ENCODE assay signal across 1 cellular context in the genomic region with DNA sequence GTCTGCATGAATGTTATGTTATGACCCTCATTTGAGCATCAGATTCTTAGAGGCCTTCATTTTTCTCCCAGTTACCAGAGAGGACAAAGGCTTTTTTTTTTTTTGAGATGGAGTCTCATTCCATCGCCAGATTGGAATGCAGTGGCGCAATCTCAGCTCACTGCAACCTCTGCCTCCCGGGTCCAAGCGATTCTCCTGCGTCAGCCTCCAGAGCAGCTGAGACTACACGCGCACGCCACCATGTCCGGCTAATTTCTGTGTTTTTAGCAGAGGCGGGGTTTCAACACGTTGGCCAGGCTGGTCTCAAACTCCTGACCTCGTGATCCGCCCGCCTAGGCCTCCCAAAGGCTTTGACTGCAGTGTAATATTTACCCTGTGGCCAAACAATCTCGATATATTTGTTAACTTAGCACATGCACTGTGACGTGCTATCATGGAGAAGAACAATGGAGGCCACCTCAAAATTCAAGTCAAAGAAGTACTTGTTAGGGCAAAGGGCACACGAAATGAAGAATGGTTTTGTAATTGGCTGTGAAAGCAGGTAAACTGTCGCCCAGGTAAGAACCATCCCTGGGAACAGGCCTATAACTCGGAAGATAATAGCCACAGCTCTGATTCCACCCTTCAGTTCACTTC.
TF ChIP-seq lines count a peak whose summit lies in the region.

No MANE protein-coding gene starts in this region.

TF ChIP-seq in HepG2, 621 proteins besides CTCF, POLR2A, EP300 and RAD21 (continued from another document and continues in another):
- TF ChIP-seq, protein P1, sequence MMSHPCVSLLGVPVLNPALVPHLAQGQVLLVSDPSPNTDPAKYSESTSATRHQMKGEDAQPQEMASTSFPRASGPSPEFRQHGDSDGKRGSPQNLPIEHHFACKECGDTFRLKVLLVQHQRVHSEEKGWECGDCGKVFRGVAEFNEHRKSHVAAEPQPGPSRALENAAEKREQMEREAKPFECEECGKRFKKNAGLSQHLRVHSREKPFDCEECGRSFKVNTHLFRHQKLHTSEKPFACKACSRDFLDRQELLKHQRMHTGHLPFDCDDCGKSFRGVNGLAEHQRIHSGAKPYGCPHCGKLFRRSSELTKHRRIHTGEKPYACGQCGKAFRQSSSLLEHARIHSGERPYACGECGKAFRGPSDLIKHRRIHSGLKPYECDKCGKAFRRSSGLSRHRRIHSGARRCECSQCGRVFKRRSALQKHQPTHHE (CRISPR knock-in tag; IDR thresholded peaks at IDR 0.05; ENCODE audit: borderline replicate concordance) = no peak
- no peak for TF ChIP-seq ZNF768 (CRISPR knock-in tag; IDR thresholded peaks at IDR 0.05)
- TF ChIP-seq, protein P2, sequence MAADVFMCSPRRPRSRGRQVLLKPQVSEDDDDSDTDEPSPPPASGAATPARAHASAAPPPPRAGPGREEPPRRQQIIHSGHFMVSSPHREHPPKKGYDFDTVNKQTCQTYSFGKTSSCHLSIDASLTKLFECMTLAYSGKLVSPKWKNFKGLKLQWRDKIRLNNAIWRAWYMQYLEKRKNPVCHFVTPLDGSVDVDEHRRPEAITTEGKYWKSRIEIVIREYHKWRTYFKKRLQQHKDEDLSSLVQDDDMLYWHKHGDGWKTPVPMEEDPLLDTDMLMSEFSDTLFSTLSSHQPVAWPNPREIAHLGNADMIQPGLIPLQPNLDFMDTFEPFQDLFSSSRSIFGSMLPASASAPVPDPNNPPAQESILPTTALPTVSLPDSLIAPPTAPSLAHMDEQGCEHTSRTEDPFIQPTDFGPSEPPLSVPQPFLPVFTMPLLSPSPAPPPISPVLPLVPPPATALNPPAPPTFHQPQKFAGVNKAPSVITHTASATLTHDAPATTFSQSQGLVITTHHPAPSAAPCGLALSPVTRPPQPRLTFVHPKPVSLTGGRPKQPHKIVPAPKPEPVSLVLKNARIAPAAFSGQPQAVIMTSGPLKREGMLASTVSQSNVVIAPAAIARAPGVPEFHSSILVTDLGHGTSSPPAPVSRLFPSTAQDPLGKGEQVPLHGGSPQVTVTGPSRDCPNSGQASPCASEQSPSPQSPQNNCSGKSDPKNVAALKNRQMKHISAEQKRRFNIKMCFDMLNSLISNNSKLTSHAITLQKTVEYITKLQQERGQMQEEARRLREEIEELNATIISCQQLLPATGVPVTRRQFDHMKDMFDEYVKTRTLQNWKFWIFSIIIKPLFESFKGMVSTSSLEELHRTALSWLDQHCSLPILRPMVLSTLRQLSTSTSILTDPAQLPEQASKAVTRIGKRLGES (CRISPR knock-in tag; IDR thresholded peaks at IDR 0.05; ENCODE audit: borderline replicate concordance) = no peak
- TF ChIP-seq, protein P3, sequence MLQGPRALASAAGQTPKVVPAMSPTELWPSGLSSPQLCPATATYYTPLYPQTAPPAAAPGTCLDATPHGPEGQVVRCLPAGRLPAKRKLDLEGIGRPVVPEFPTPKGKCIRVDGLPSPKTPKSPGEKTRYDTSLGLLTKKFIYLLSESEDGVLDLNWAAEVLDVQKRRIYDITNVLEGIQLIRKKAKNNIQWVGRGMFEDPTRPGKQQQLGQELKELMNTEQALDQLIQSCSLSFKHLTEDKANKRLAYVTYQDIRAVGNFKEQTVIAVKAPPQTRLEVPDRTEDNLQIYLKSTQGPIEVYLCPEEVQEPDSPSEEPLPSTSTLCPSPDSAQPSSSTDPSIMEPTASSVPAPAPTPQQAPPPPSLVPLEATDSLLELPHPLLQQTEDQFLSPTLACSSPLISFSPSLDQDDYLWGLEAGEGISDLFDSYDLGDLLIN (CRISPR knock-in tag; IDR thresholded peaks at IDR 0.05; ENCODE audit: borderline replicate concordance) = no peak
- TF ChIP-seq, protein P4, sequence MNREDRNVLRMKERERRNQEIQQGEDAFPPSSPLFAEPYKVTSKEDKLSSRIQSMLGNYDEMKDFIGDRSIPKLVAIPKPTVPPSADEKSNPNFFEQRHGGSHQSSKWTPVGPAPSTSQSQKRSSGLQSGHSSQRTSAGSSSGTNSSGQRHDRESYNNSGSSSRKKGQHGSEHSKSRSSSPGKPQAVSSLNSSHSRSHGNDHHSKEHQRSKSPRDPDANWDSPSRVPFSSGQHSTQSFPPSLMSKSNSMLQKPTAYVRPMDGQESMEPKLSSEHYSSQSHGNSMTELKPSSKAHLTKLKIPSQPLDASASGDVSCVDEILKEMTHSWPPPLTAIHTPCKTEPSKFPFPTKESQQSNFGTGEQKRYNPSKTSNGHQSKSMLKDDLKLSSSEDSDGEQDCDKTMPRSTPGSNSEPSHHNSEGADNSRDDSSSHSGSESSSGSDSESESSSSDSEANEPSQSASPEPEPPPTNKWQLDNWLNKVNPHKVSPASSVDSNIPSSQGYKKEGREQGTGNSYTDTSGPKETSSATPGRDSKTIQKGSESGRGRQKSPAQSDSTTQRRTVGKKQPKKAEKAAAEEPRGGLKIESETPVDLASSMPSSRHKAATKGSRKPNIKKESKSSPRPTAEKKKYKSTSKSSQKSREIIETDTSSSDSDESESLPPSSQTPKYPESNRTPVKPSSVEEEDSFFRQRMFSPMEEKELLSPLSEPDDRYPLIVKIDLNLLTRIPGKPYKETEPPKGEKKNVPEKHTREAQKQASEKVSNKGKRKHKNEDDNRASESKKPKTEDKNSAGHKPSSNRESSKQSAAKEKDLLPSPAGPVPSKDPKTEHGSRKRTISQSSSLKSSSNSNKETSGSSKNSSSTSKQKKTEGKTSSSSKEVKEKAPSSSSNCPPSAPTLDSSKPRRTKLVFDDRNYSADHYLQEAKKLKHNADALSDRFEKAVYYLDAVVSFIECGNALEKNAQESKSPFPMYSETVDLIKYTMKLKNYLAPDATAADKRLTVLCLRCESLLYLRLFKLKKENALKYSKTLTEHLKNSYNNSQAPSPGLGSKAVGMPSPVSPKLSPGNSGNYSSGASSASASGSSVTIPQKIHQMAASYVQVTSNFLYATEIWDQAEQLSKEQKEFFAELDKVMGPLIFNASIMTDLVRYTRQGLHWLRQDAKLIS (CRISPR knock-in tag; IDR thresholded peaks at IDR 0.05) = no peak
- TF ChIP-seq, protein P5, sequence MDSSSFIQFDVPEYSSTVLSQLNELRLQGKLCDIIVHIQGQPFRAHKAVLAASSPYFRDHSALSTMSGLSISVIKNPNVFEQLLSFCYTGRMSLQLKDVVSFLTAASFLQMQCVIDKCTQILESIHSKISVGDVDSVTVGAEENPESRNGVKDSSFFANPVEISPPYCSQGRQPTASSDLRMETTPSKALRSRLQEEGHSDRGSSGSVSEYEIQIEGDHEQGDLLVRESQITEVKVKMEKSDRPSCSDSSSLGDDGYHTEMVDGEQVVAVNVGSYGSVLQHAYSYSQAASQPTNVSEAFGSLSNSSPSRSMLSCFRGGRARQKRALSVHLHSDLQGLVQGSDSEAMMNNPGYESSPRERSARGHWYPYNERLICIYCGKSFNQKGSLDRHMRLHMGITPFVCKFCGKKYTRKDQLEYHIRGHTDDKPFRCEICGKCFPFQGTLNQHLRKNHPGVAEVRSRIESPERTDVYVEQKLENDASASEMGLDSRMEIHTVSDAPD (CRISPR knock-in tag; IDR thresholded peaks at IDR 0.05) = no peak
- no peak for TF ChIP-seq ZNF883 (CRISPR knock-in tag; IDR thresholded peaks at IDR 0.05; ENCODE audit: not compliant biosample characterization)
- peak; percentile 40; the same call in 1 of the 2 replicates for TF ChIP-seq TRIM24 (CRISPR knock-in tag; IDR thresholded peaks at IDR 0.05)
- no peak for TF ChIP-seq ZNF274 (CRISPR knock-in tag; IDR thresholded peaks at IDR 0.05)
- TF ChIP-seq, protein P6, sequence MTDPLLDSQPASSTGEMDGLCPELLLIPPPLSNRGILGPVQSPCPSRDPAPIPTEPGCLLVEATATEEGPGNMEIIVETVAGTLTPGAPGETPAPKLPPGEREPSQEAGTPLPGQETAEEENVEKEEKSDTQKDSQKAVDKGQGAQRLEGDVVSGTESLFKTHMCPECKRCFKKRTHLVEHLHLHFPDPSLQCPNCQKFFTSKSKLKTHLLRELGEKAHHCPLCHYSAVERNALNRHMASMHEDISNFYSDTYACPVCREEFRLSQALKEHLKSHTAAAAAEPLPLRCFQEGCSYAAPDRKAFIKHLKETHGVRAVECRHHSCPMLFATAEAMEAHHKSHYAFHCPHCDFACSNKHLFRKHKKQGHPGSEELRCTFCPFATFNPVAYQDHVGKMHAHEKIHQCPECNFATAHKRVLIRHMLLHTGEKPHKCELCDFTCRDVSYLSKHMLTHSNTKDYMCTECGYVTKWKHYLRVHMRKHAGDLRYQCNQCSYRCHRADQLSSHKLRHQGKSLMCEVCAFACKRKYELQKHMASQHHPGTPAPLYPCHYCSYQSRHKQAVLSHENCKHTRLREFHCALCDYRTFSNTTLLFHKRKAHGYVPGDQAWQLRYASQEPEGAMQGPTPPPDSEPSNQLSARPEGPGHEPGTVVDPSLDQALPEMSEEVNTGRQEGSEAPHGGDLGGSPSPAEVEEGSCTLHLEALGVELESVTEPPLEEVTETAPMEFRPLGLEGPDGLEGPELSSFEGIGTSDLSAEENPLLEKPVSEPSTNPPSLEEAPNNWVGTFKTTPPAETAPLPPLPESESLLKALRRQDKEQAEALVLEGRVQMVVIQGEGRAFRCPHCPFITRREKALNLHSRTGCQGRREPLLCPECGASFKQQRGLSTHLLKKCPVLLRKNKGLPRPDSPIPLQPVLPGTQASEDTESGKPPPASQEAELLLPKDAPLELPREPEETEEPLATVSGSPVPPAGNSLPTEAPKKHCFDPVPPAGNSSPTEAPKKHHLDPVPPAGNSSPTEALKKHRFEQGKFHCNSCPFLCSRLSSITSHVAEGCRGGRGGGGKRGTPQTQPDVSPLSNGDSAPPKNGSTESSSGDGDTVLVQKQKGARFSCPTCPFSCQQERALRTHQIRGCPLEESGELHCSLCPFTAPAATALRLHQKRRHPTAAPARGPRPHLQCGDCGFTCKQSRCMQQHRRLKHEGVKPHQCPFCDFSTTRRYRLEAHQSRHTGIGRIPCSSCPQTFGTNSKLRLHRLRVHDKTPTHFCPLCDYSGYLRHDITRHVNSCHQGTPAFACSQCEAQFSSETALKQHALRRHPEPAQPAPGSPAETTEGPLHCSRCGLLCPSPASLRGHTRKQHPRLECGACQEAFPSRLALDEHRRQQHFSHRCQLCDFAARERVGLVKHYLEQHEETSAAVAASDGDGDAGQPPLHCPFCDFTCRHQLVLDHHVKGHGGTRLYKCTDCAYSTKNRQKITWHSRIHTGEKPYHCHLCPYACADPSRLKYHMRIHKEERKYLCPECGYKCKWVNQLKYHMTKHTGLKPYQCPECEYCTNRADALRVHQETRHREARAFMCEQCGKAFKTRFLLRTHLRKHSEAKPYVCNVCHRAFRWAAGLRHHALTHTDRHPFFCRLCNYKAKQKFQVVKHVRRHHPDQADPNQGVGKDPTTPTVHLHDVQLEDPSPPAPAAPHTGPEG (CRISPR knock-in tag; IDR thresholded peaks at IDR 0.05) = no peak
- TF ChIP-seq ZNF329 (CRISPR knock-in tag; IDR thresholded peaks at IDR 0.05; ENCODE audit: low read depth) = no peak
- TF ChIP-seq ARID2 (CRISPR knock-in tag; IDR thresholded peaks at IDR 0.05; ENCODE audit: borderline replicate concordance) = no peak
- no peak for TF ChIP-seq HES4 (CRISPR knock-in tag; IDR thresholded peaks at IDR 0.05; ENCODE audit: borderline replicate concordance)
- TF ChIP-seq ZNF788 (CRISPR knock-in tag; IDR thresholded peaks at IDR 0.05; ENCODE audit: borderline replicate concordance) = no peak
- TF ChIP-seq TAF15 (IDR thresholded peaks at IDR 0.05; ENCODE audit: low read depth, low read length, poor library complexity, severe bottlenecking) = no peak
- TF ChIP-seq ZNF709 (CRISPR knock-in tag; IDR thresholded peaks at IDR 0.05) = no peak
- no peak for TF ChIP-seq CC2D1A (CRISPR knock-in tag; IDR thresholded peaks at IDR 0.05)
- no peak for TF ChIP-seq U2AF2 (IDR thresholded peaks at IDR 0.05; ENCODE audit: low read depth, low read length)
- TF ChIP-seq, protein P7, sequence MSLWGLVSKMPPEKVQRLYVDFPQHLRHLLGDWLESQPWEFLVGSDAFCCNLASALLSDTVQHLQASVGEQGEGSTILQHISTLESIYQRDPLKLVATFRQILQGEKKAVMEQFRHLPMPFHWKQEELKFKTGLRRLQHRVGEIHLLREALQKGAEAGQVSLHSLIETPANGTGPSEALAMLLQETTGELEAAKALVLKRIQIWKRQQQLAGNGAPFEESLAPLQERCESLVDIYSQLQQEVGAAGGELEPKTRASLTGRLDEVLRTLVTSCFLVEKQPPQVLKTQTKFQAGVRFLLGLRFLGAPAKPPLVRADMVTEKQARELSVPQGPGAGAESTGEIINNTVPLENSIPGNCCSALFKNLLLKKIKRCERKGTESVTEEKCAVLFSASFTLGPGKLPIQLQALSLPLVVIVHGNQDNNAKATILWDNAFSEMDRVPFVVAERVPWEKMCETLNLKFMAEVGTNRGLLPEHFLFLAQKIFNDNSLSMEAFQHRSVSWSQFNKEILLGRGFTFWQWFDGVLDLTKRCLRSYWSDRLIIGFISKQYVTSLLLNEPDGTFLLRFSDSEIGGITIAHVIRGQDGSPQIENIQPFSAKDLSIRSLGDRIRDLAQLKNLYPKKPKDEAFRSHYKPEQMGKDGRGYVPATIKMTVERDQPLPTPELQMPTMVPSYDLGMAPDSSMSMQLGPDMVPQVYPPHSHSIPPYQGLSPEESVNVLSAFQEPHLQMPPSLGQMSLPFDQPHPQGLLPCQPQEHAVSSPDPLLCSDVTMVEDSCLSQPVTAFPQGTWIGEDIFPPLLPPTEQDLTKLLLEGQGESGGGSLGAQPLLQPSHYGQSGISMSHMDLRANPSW (CRISPR knock-in tag; IDR thresholded peaks at IDR 0.05; ENCODE audit: borderline replicate concordance) = no peak
- TF ChIP-seq ZNF83 (CRISPR knock-in tag; IDR thresholded peaks at IDR 0.05; ENCODE audit: borderline replicate concordance) = no peak
- TF ChIP-seq ZNF558 (CRISPR knock-in tag; IDR thresholded peaks at IDR 0.05; ENCODE audit: borderline replicate concordance) = no peak
- peak; percentile 75 for TF ChIP-seq ZMYM3 (CRISPR knock-in tag; IDR thresholded peaks at IDR 0.05)
- no peak for TF ChIP-seq ZNF432 (CRISPR knock-in tag; IDR thresholded peaks at IDR 0.05; ENCODE audit: borderline replicate concordance)
- TF ChIP-seq FIP1L1 (IDR thresholded peaks at IDR 0.05; ENCODE audit: borderline replicate concordance, insufficient read depth, low read depth, low read length) = no peak
- no peak for TF ChIP-seq ZBTB1 (CRISPR knock-in tag; IDR thresholded peaks at IDR 0.05; ENCODE audit: borderline replicate concordance)
